8 cellular contexts compared by ENCODE assay signal in genomic region chr19:3500429-3501101, GRCh38. TPM values are rescaled to one million over a fixed set of nuclear protein-coding genes. Genes with fewer than 3 reads are reported as not detected.
A peak's percentile ranks its signal among the peaks of the same experiment; 100 is the strongest.
DNase-seq lines count a peak whose midpoint lies in the region; ATAC-seq and TF ChIP-seq lines count a peak whose summit lies in the region.

Gene DOHH, minus strand, starts transcription at chr19:3500674. Its CDS starts 3,860 bp downstream, at chr19:3496814.

- H3K27me3 ChIP-seq in dorsolateral prefrontal cortex, result no peaks in the 10 kb centered on the region
- no peaks in the 10 kb centered on the region for H3K27me3 ChIP-seq in liver (ENCODE audit: control insufficient read depth in 4 of 4, insufficient read depth in 4 of 4, low read length in 3 of 4)

- no peaks in the 10 kb centered on the region for H3K9me3 ChIP-seq in liver (ENCODE audit: control insufficient read depth in 4 of 4, low read length in 3 of 4)

- H3K27ac ChIP-seq in C4-2B (peak within 1 kb of the TSS; percentile 95), dorsolateral prefrontal cortex (peak within 1 kb of the TSS; percentile 88 to 100 (median 99)), liver (ENCODE audit: low read depth in 1 of 2, low read length in 2 of 2) (peak within 1 kb of the TSS; percentile 93 to 96)

- no peak for TF ChIP-seq RAD21 in liver (IDR thresholded peaks at IDR 0.05)

- H3K9ac ChIP-seq in liver (ENCODE audit: low read depth in 1 of 2, low read length in 2 of 2), result peak within 1 kb of the TSS; percentile 79 to 98

- peaks cover 5 to 22% (median 16%) of the 10 kb centered on the region in 4 donors for H3K4me1 ChIP-seq in liver (ENCODE audit: control insufficient read depth in 4 of 4, insufficient read depth in 4 of 4, low read length in 3 of 4)

- H3K36me3 ChIP-seq in liver (ENCODE audit: control insufficient read depth in 4 of 4, insufficient read depth in 3 of 4, low read depth in 1 of 4, low read length in 3 of 4), result peaks cover 0 to 9% (median 3%) of the 10 kb centered on the region in 4 donors

- under 1% methylated on average over 52 of the region's 52 CpGs for WGBS in liver

- ATAC-seq in GM19395 (IDR thresholded peaks at IDR 0.05; ENCODE audit: unreplicated experiment), result peak; percentile 86
- peak; percentile 73 for ATAC-seq in HG03571 (IDR thresholded peaks at IDR 0.05; ENCODE audit: unreplicated experiment)

- DNase-seq in NCI-H82 (lab: John Stamatoyannopoulos, UW), result peak; percentile 96
- DNase-seq in activated CD4-positive, alpha-beta T cell treated with anti-CD3 and anti-CD28 coated beads, Interleukin-2, amount 50 U/mL, for 48 hours, result peak; percentile 98
- DNase-seq in dorsolateral prefrontal cortex, result peak; percentile 94 to 98 (median 96)
- DNase-seq in stimulated activated CD4-positive, alpha-beta T cell treated with anti-CD3 and anti-CD28 coated beads, Interleukin-4, amount 100 ng/mL, for 24 hours, result peak; percentile 98

- peak within 1 kb of the TSS; percentile 72 to 100 (median 94) for H3K4me3 ChIP-seq in dorsolateral prefrontal cortex
- peak within 1 kb of the TSS; percentile 77 to 98 (median 94) for H3K4me3 ChIP-seq in liver (ENCODE audit: low read depth in 1 of 3, low read length in 3 of 3)

- intact Hi-C loops in dorsolateral prefrontal cortex (cut with DNase I), result no loop called here

- TF ChIP-seq CTCF in C4-2B (conservative IDR thresholded peaks at IDR 0.05), result no peak
- peak in 15 of 56 donors; percentile 9 to 42 (median 25) for TF ChIP-seq CTCF in dorsolateral prefrontal cortex (IDR thresholded peaks at IDR 0.05 in 54 of 56, conservative IDR thresholded peaks at IDR 0.05 in 2 of 56; ENCODE audit: low read depth in 1 of 56, partially characterized antibody in 56 of 56)
- no peak for TF ChIP-seq CTCF in liver (IDR thresholded peaks at IDR 0.05; ENCODE audit: low read depth, low read length, missing input control)

TF ChIP-seq in liver, 16 proteins besides CTCF, POLR2A, EP300 and RAD21:
- peak in 1 of 2 donors; percentile 21 for TF ChIP-seq GABPA (IDR thresholded peaks at IDR 0.05 in 1 of 2, conservative IDR thresholded peaks at IDR 0.05 in 1 of 2)
- TF ChIP-seq ZBTB33 (IDR thresholded peaks at IDR 0.05), result no peak
- TF ChIP-seq TAF1 (conservative IDR thresholded peaks at IDR 0.05), result peak; percentile 63
- TF ChIP-seq FOXA1 (IDR thresholded peaks at IDR 0.05), result no peak
- TF ChIP-seq SP1 (IDR thresholded peaks at IDR 0.05), result peak; percentile 67
- TF ChIP-seq EGR1 (IDR thresholded peaks at IDR 0.05; ENCODE audit: low read depth in 2 of 2), result peak; percentile 64 to 65
- TF ChIP-seq YY1 (IDR thresholded peaks at IDR 0.05), result peak; percentile 99
- no peak for TF ChIP-seq JUND (IDR thresholded peaks at IDR 0.05)
- TF ChIP-seq HNF4G (IDR thresholded peaks at IDR 0.05), result no peak
- peak in 1 of 2 donors; percentile 32 for TF ChIP-seq RXRA (IDR thresholded peaks at IDR 0.05)
- no peak for TF ChIP-seq NR2F2 (IDR thresholded peaks at IDR 0.05)
- TF ChIP-seq REST (IDR thresholded peaks at IDR 0.05), result no peak
- TF ChIP-seq FOXA2 (IDR thresholded peaks at IDR 0.05), result no peak
- no peak for TF ChIP-seq MAX (IDR thresholded peaks at IDR 0.05)
- no peak for TF ChIP-seq ATF3 (IDR thresholded peaks at IDR 0.05)
- no peak for TF ChIP-seq HNF4A (conservative IDR thresholded peaks at IDR 0.05)

RNA-seq across cellular contexts. Expression of gene DOHH, which starts in this region (rescaled TPM):
- total RNA-seq in dorsolateral prefrontal cortex (10 to 100 TPM; 16.9 to 48.4 (median 26.1) TPM), liver (10 to 100 TPM in 1 of 2 donors, 1 to 10 TPM in 1; 8.1 to 12.0 TPM)
- polyA plus RNA-seq in liver, result 10 to 100 TPM in 1 of 2 donors, 1 to 10 TPM in 1; 1.4 to 10.2 TPM

Comparison
In these comparisons a context has a peak if more than half of its experiments do, and no peak if none do; other contexts are left out.
1. Peak in every context shown above with its lines: DNase-seq, ATAC-seq, H3K4me3 ChIP-seq and H3K27ac ChIP-seq.